In genomic region chr1:59446257-59446901, GRCh38 we compare ENCODE assay signal across 11 cellular contexts.
DNase-seq lines count a peak whose midpoint lies in the region; ATAC-seq and TF ChIP-seq lines count a peak whose summit lies in the region.
"Had no signal": no experiment of that assay in that cellular context is flagged by ENCODE, and none has a peak within 500 bp of the region (broad histone marks: within the 10 kb centered on the region; RNA-seq: fewer than 3 reads in every experiment).

No MANE protein-coding gene starts in this region.

- TF ChIP-seq CTCF in coronary artery (IDR thresholded peaks at IDR 0.05), result no peak

- no peak overlapping the region for H3K27ac Mint-ChIP-seq in activated CD8-positive, alpha-beta memory T cell treated with anti-CD3 and anti-CD28 coated beads, Interleukin-2, amount 10 ng/mL, durations not matched to agents 7 days and 5 days
- H3K27ac Mint-ChIP-seq: activated naive CD8-positive, alpha-beta T cell had no signal

- H3K9me3 ChIP-seq in muscle layer of colon (ENCODE audit: low read length) (no peaks in the 10 kb centered on the region), aorta (ENCODE audit: control insufficient read depth, low read length) (no peaks in the 10 kb centered on the region)

- H3K4me1 ChIP-seq in muscle layer of colon (ENCODE audit: insufficient read depth, low read length) (peaks cover 54% of the 10 kb centered on the region), aorta (ENCODE audit: control insufficient read depth in 1 of 2, insufficient read depth in 2 of 2, low read length in 2 of 2) (peaks cover 3 to 5% of the 10 kb centered on the region in 2 donors)

- H3K36me3 Mint-ChIP-seq in activated CD8-positive, alpha-beta memory T cell treated with anti-CD3 and anti-CD28 coated beads, Interleukin-2, amount 10 ng/mL, durations not matched to agents 7 days and 5 days, result no peaks in the 10 kb centered on the region

- ATAC-seq in Right ventricle myocardium inferior (peak; percentile 79), aorta (ENCODE audit: low FRiP score) (peak; percentile 69), GM18519 (IDR thresholded peaks at IDR 0.05; ENCODE audit: low FRiP score, unreplicated experiment) (no peak)
- ATAC-seq in activated CD8-positive, alpha-beta memory T cell treated with anti-CD3 and anti-CD28 coated beads, Interleukin-2, amount 10 ng/mL, durations not matched to agents 7 days and 5 days, result no peak

- H3K27ac ChIP-seq in coronary artery (peak overlapping the region; percentile 38 to 61), muscle layer of colon (ENCODE audit: low read depth, low read length) (peak overlapping the region; percentile 83), aorta (ENCODE audit: low read depth in 1 of 2, low read length in 2 of 2) (peak overlapping the region; percentile 89 to 90)

- no peaks in the 10 kb centered on the region for H3K36me3 ChIP-seq in muscle layer of colon (ENCODE audit: insufficient read depth, low read length)
- H3K36me3 ChIP-seq in aorta (ENCODE audit: control insufficient read depth in 1 of 2, insufficient read depth in 2 of 2, low read length in 1 of 2), result no peaks in the 10 kb centered on the region

- no peaks in the 10 kb centered on the region for H3K27me3 ChIP-seq in muscle layer of colon (ENCODE audit: control insufficient read depth in 1 of 2, insufficient read depth in 2 of 2, low read length in 2 of 2)
- no peaks in the 10 kb centered on the region for H3K27me3 ChIP-seq in aorta (ENCODE audit: control insufficient read depth in 1 of 2, insufficient read depth in 2 of 2, low read length in 1 of 2)

- H3K27me3 Mint-ChIP-seq in activated CD8-positive, alpha-beta memory T cell treated with anti-CD3 and anti-CD28 coated beads, Interleukin-2, amount 10 ng/mL, durations not matched to agents 7 days and 5 days, result no peaks in the 10 kb centered on the region
- H3K27me3 Mint-ChIP-seq: activated naive CD8-positive, alpha-beta T cell had no signal

- no peak overlapping the region for H3K9ac ChIP-seq in muscle layer of colon (ENCODE audit: low read length)

- H3K9me3 Mint-ChIP-seq in activated CD8-positive, alpha-beta memory T cell treated with anti-CD3 and anti-CD28 coated beads, Interleukin-2, amount 10 ng/mL, durations not matched to agents 7 days and 5 days (ENCODE audit: low read depth), result no peaks in the 10 kb centered on the region

- no peak overlapping the region for H3K4me3 Mint-ChIP-seq in activated CD8-positive, alpha-beta memory T cell treated with anti-CD3 and anti-CD28 coated beads, Interleukin-2, amount 10 ng/mL, durations not matched to agents 7 days and 5 days
- H3K4me3 Mint-ChIP-seq: activated naive CD8-positive, alpha-beta T cell had no signal

- no peaks in the 10 kb centered on the region for H3K4me1 Mint-ChIP-seq in activated CD8-positive, alpha-beta memory T cell treated with anti-CD3 and anti-CD28 coated beads, Interleukin-2, amount 10 ng/mL, durations not matched to agents 7 days and 5 days

- CTCF ChIA-PET in activated CD8-positive, alpha-beta memory T cell treated with anti-CD3 and anti-CD28 coated beads, Interleukin-2, amount 10 ng/mL, durations not matched to agents 7 days and 5 days (lab: Charles Lee), result no interaction called here

- intact Hi-C loops in Right ventricle myocardium inferior (cut with DNase I) (loop anchor here (5.0 kb wide), 1 partner anchor 54 kb away; no protein-coding TSS in a partner anchor), cardiac septum (cut with DNase I) (no loop called here), aorta (cut with DNase I) (no loop called here)

- H3K4me3 ChIP-seq in coronary artery (no peak overlapping the region), muscle layer of colon (ENCODE audit: low read depth in 1 of 2, low read length in 2 of 2) (peak overlapping the region in 1 of 2 donors; percentile 16), aorta (ENCODE audit: low read length in 2 of 2) (no peak overlapping the region)

- DNase-seq in Right ventricle myocardium inferior (ENCODE audit: missing footprints) (no peak), cardiac septum (ENCODE audit: low spot score) (no peak), coronary artery (ENCODE audit: low spot score) (no peak), aorta (no peak)
- DNase-seq in stimulated activated naive CD4-positive, alpha-beta T cell treated with Interleukin-2 at 50 U/mL for 16 hours (lab: John Stamatoyannopoulos, UW), result no peak
- no peak for DNase-seq in activated CD8-positive, alpha-beta memory T cell treated with anti-CD3 and anti-CD28 coated beads, Interleukin-2, amount 10 ng/mL, durations not matched to agents 7 days and 5 days
- DNase-seq: NCI-H1092 treated with DMSO at 0.1 percent for 48 hours, T-helper 1 cell had no signal

- 7 to 8% methylated on average over 9 of the region's 9 CpGs for WGBS in aorta, 2 donors

Comparison
In these comparisons a context has a peak if more than half of its experiments do, and no peak if none do; other contexts are left out.
1. ATAC-seq: peak in Right ventricle myocardium inferior (single experiment) and aorta (single experiment); none in activated CD8-positive, alpha-beta memory T cell treated with anti-CD3 and anti-CD28 coated beads, Interleukin-2, amount 10 ng/mL, durations not matched to agents 7 days and 5 days (single experiment) and GM18519 (single experiment).
2. Peak in every context shown above with its lines, with median percentiles within 50 percentile points of each other: H3K27ac ChIP-seq.